Comparison of ENCODE assay signal across 8 cellular contexts in the genomic region with DNA sequence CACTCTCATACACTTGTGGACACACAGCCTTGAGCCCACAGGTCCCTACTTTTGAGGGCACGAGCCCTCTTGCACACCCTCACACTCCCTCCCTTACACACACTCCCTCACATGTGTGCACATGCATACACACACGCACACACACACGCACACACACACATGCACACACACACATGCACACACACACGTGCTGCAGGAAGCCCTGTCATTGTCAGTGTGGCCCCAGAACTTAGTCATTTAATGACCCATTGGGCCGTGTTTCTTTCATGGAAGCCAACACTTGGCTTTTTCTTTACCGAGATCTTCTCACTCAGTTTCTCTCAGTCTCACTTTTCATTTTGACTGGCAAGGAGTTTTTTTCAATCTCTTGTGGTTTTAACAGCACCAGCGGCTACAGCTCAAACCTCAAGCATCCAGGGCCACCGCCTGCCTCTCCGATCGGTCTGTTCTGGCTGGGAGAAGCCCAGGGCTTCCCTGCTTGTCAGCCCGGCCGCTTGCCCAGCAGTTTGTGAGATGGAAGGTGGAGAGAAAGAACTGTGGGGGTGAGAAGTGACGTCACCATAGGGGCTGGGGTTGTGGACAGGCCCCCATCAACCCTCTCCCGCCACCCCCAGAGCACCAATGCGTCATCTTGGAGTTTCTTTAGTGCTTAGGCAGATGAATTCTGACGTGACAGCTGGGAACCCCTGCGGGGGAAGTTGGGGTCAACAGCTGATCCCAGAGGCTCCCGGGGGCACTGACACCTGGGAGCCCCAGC. TPM values are rescaled to one million over a fixed set of nuclear protein-coding genes. Genes with fewer than 3 reads are reported as not detected.
DNase-seq lines count a peak whose midpoint lies in the region; ATAC-seq and TF ChIP-seq lines count a peak whose summit lies in the region.

No MANE protein-coding gene starts in this region.

- no peak overlapping the region for H3K27ac Mint-ChIP-seq in glutamatergic neuron (ENCODE audit: unreplicated experiment)

- peak overlapping the region; percentile 13; the same call in 1 of the 2 replicates for H3K4me3 ChIP-seq in GM08714 (ENCODE audit: low read length)

- no peaks in the 10 kb centered on the region for H3K27me3 Mint-ChIP-seq in glutamatergic neuron (ENCODE audit: unreplicated experiment)

- no peak overlapping the region for H3K4me3 Mint-ChIP-seq in glutamatergic neuron (ENCODE audit: unreplicated experiment)

- intact Hi-C loops in posterior vena cava (cut with DNase I) = no loop called here

- H3K4me1 Mint-ChIP-seq in glutamatergic neuron (ENCODE audit: low read depth, unreplicated experiment) = peaks cover 6% of the 10 kb centered on the region

- no peaks in the 10 kb centered on the region for H3K9me3 Mint-ChIP-seq in glutamatergic neuron (ENCODE audit: unreplicated experiment)

- peak; percentile 37 for ATAC-seq in GM21717 (IDR thresholded peaks at IDR 0.05; ENCODE audit: unreplicated experiment)

- peak; percentile 83 for DNase-seq in RPMI8226
- DNase-seq in fibroblast of peridontal ligament (ENCODE audit: extremely low read depth) = peak; percentile 70
- DNase-seq in medulla oblongata (ENCODE audit: extremely low spot score) = no peak
- no peak for DNase-seq in DMS79 (lab: John Stamatoyannopoulos, UW)
- no peak for DNase-seq in glutamatergic neuron
- DNase-seq in posterior vena cava (ENCODE audit: low spot score) = no peak

- no peak for TF ChIP-seq CTCF in glutamatergic neuron (IDR thresholded peaks at IDR 0.05; ENCODE audit: partially characterized antibody, unreplicated experiment)

- H3K36me3 Mint-ChIP-seq in glutamatergic neuron (ENCODE audit: unreplicated experiment) = no peaks in the 10 kb centered on the region

RNA-seq across cellular contexts. Expression of a gene that starts 15.8 kb away (rescaled TPM):
- not detected for total RNA-seq in glutamatergic neuron (ENCODE audit: unreplicated experiment)
- total RNA-seq in posterior vena cava = 1 to 10 TPM in 1 of 2 donors, under 1 TPM in 1; 1.00 to 1.3 TPM

RNA-seq across cellular contexts. Expression of a gene that starts 28.0 kb away (rescaled TPM):
- total RNA-seq in glutamatergic neuron (ENCODE audit: unreplicated experiment) = 62.3 TPM
- total RNA-seq in posterior vena cava = 10 to 100 TPM; 22.4 to 22.7 TPM

Comparison
In these comparisons a context has a peak if more than half of its experiments do, and no peak if none do; other contexts are left out.
1. DNase-seq: peak in RPMI8226 (single experiment) and fibroblast of peridontal ligament (single experiment); none in medulla oblongata (single experiment), DMS79 (single experiment), glutamatergic neuron (single experiment) and posterior vena cava (single experiment).